ENCODE assay signal across 18 cellular contexts in the genomic region with DNA sequence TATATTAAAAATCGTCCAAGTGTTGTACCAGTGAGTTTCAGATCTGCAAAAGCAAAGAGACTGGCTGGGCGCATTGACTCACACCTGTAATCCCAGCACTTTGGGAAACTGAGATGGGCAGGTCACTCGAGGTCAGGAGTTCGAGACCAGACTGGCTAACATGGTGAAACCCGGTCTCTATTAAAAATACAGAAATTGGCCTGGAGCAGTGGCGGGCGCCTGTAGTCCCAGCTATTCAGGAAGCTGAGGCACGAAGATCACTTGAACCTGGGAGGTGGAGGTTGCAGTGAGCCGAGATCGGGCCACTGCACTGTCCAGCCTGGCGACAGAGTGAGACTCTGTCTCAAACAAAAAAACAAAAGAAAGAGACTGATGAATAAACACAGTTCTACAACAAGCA. TPM values are rescaled to one million over a fixed set of nuclear protein-coding genes. Genes with fewer than 3 reads are reported as not detected.
DNase-seq lines count a peak whose midpoint lies in the region; ATAC-seq, FAIRE-seq and TF ChIP-seq lines count a peak whose summit lies in the region.
"Had no signal": no experiment of that assay in that cellular context is flagged by ENCODE, and none has a peak within 500 bp of the region (broad histone marks: within the 10 kb centered on the region; RNA-seq: fewer than 3 reads in every experiment).

No MANE protein-coding gene starts in this region.

- H3K27ac Mint-ChIP-seq in GM23338 (no peak overlapping the region), nephron (peak overlapping the region; percentile 64 to 95 (median 88)), natural killer cell (no peak overlapping the region)
- H3K27ac Mint-ChIP-seq in dendritic cell treated with granulocyte-macrophage colony-stimulating factor and Interleukin-4, amounts not matched to agents 40 ng/mL and 50 ng/mL, for 4 days, result peak overlapping the region; percentile 4
- H3K27ac Mint-ChIP-seq in activated T-helper 2 cell treated with anti-CD3 and anti-CD28 coated beads, Interferon-gamma antibody, Interleukin-2, Interleukin-4, amounts not matched to agents 10 μg/mL and 5 μg/mL and 100 μg/mL, durations not matched to agents 14 hours and 24 hours and 36 hours, result no peak overlapping the region
- H3K27ac Mint-ChIP-seq: HFFc6 had no signal

- H3K4me3 Mint-ChIP-seq in GM23338, result no peak overlapping the region
- no peak overlapping the region for H3K4me3 Mint-ChIP-seq in dendritic cell treated with granulocyte-macrophage colony-stimulating factor and Interleukin-4, amounts not matched to agents 40 ng/mL and 50 ng/mL, for 4 days
- no peak overlapping the region for H3K4me3 Mint-ChIP-seq in nephron
- no peak overlapping the region for H3K4me3 Mint-ChIP-seq in natural killer cell
- H3K4me3 Mint-ChIP-seq in activated T-helper 2 cell treated with anti-CD3 and anti-CD28 coated beads, Interferon-gamma antibody, Interleukin-2, Interleukin-4, amounts not matched to agents 10 μg/mL and 5 μg/mL and 100 μg/mL, durations not matched to agents 14 hours and 24 hours and 36 hours (ENCODE audit: low read depth), result no peak overlapping the region
- H3K4me3 Mint-ChIP-seq: CD14-positive monocyte, HFFc6 had no signal

- CTCF ChIA-PET in A549 (lab: Yijun Ruan, JAX), result interaction anchor here (0.6 to 1.9 kb wide), 7 partner anchors 13 to 105 kb away, joined by 3 to 6 read pairs (median 4); a partner anchor contains a TSS

- TF ChIP-seq EP300 in A549 (IDR thresholded peaks at IDR 0.05), result no peak

- H3K9me3 ChIP-seq in A549, result no peaks in the 10 kb centered on the region
- H3K9me3 ChIP-seq: SJCRH30 had no signal

- no peaks in the 10 kb centered on the region for H3K27me3 ChIP-seq in GM23338 (ENCODE audit: insufficient read depth)
- H3K27me3 ChIP-seq: SJCRH30 had no signal

- H3K79me2 ChIP-seq in GM23338 (replicated peaks; ENCODE audit: insufficient read depth), result no peaks in the 10 kb centered on the region

- H3K27ac ChIP-seq in A549 (peak overlapping the region in 1 of 2 experiments; percentile 6; a peak in 2 of 6 replicates), GM23338 (ENCODE audit: low read depth) (no peak overlapping the region)
- H3K27ac ChIP-seq: SJCRH30 had no signal

- H4K20me1 ChIP-seq in GM23338 (replicated peaks; ENCODE audit: insufficient read depth), result no peaks in the 10 kb centered on the region

- WGBS in A549 (ENCODE audit: missing lambda C conversion rate), result 82% methylated on average over 11 of the region's 11 CpGs

- H3K9me3 Mint-ChIP-seq in GM23338 (no peaks in the 10 kb centered on the region; the same call in 2 of the 3 replicates), nephron (peaks cover 2% of the 10 kb centered on the region), natural killer cell (no peaks in the 10 kb centered on the region)
- H3K9me3 Mint-ChIP-seq in dendritic cell treated with granulocyte-macrophage colony-stimulating factor and Interleukin-4, amounts not matched to agents 40 ng/mL and 50 ng/mL, for 4 days, result no peaks in the 10 kb centered on the region
- no peaks in the 10 kb centered on the region for H3K9me3 Mint-ChIP-seq in activated T-helper 2 cell treated with anti-CD3 and anti-CD28 coated beads, Interferon-gamma antibody, Interleukin-2, Interleukin-4, amounts not matched to agents 10 μg/mL and 5 μg/mL and 100 μg/mL, durations not matched to agents 14 hours and 24 hours and 36 hours
- H3K9me3 Mint-ChIP-seq: HFFc6 had no signal

- no peaks in the 10 kb centered on the region for H3K36me3 ChIP-seq in GM23338 (ENCODE audit: insufficient read depth)
- H3K36me3 ChIP-seq: SJCRH30 had no signal

- H3K36me3 Mint-ChIP-seq in GM23338 (ENCODE audit: low read depth), result no peaks in the 10 kb centered on the region
- no peaks in the 10 kb centered on the region for H3K36me3 Mint-ChIP-seq in dendritic cell treated with granulocyte-macrophage colony-stimulating factor and Interleukin-4, amounts not matched to agents 40 ng/mL and 50 ng/mL, for 4 days (ENCODE audit: low read depth)
- H3K36me3 Mint-ChIP-seq in nephron (ENCODE audit: low read depth), result no peaks in the 10 kb centered on the region
- H3K36me3 Mint-ChIP-seq in natural killer cell, result no peaks in the 10 kb centered on the region
- no peaks in the 10 kb centered on the region for H3K36me3 Mint-ChIP-seq in activated T-helper 2 cell treated with anti-CD3 and anti-CD28 coated beads, Interferon-gamma antibody, Interleukin-2, Interleukin-4, amounts not matched to agents 10 μg/mL and 5 μg/mL and 100 μg/mL, durations not matched to agents 14 hours and 24 hours and 36 hours (ENCODE audit: low read depth)
- H3K36me3 Mint-ChIP-seq: CD14-positive monocyte had no signal

- TF ChIP-seq POLR2A in A549 (IDR thresholded peaks at IDR 0.05; ENCODE audit: low read length), result no peak

- peak overlapping the region; percentile 9 for H3K4me2 ChIP-seq in A549
- H3K4me2 ChIP-seq in GM23338, result no peak overlapping the region

- H3K4me1 Mint-ChIP-seq in GM23338, result peaks cover 15% of the 10 kb centered on the region
- H3K4me1 Mint-ChIP-seq in dendritic cell treated with granulocyte-macrophage colony-stimulating factor and Interleukin-4, amounts not matched to agents 40 ng/mL and 50 ng/mL, for 4 days (ENCODE audit: low read depth), result peaks cover 12% of the 10 kb centered on the region
- peaks cover 52% of the 10 kb centered on the region for H3K4me1 Mint-ChIP-seq in nephron
- H3K4me1 Mint-ChIP-seq in natural killer cell, result peaks cover 10 to 13% of the 10 kb centered on the region in 2 donors
- peaks cover 3% of the 10 kb centered on the region for H3K4me1 Mint-ChIP-seq in activated T-helper 2 cell treated with anti-CD3 and anti-CD28 coated beads, Interferon-gamma antibody, Interleukin-2, Interleukin-4, amounts not matched to agents 10 μg/mL and 5 μg/mL and 100 μg/mL, durations not matched to agents 14 hours and 24 hours and 36 hours (ENCODE audit: low read depth)

- intact Hi-C loops in dendritic cell treated with granulocyte-macrophage colony-stimulating factor and Interleukin-4, amounts not matched to agents 40 ng/mL and 50 ng/mL, for 4 days (cut with micrococcal nuclease), result no loop called here
- intact Hi-C loops in natural killer cell (cut with micrococcal nuclease), result no loop called here
- intact Hi-C loops in activated T-helper 2 cell treated with anti-CD3 and anti-CD28 coated beads, Interferon-gamma antibody, Interleukin-2, Interleukin-4, amounts not matched to agents 10 μg/mL and 5 μg/mL and 100 μg/mL, durations not matched to agents 14 hours and 24 hours and 36 hours (cut with micrococcal nuclease), result no loop called here

- DNase-seq in A549 (ENCODE audit: low read depth in 1 of 2, low spot score in 1 of 2) (no peak), GM23338 (ENCODE audit: low spot score) (no peak), natural killer cell (no peak), DMS153 (lab: John Stamatoyannopoulos, UW) (no peak), LoVo (ENCODE audit: low spot score) (no peak)
- no peak for DNase-seq in activated T-helper 2 cell treated with anti-CD3 and anti-CD28 coated beads, Interferon-gamma antibody, Interleukin-2, Interleukin-4, amounts not matched to agents 10 μg/mL and 5 μg/mL and 100 μg/mL, durations not matched to agents 14 hours and 24 hours and 36 hours (ENCODE audit: low spot score)
- DNase-seq: AML-193, HFFc6, NCI-H1105 treated with DMSO at 0.1 percent for 48 hours, NCI-H187, NCI-H446, SJCRH30 had no signal

- peak overlapping the region; percentile 63; the same call in 1 of the 2 replicates for H2AFZ ChIP-seq in GM23338

- H3F3A ChIP-seq in GM23338 (replicated peaks; ENCODE audit: low read depth), result no peaks in the 10 kb centered on the region

- H3K9me2 ChIP-seq in GM23338 (ENCODE audit: insufficient read depth), result no peaks in the 10 kb centered on the region

- FAIRE-seq in A549 (lab: Jason Lieb, UNC), result no peak
- FAIRE-seq: A204.1, H54, HepG2 had no signal

- TF ChIP-seq CTCF in A549 (IDR thresholded peaks at IDR 0.05), result no peak
- TF ChIP-seq CTCF in GM23338 (conservative IDR thresholded peaks at IDR 0.05; ENCODE audit: low read depth in 2 of 2), result no peak
- no peak for TF ChIP-seq CTCF in nephron (IDR thresholded peaks at IDR 0.05; ENCODE audit: unreplicated experiment in 3 of 3)
- TF ChIP-seq CTCF in natural killer cell (IDR thresholded peaks at IDR 0.05), result no peak

- POLR2A ChIA-PET in A549 (lab: Yijun Ruan, JAX), result interaction anchor here (1.4 kb wide), 1 partner anchor 161 kb away, joined by 3 read pairs; a partner anchor contains a TSS

- H3K4me3 ChIP-seq in A549 (no peak overlapping the region), GM23338 (no peak overlapping the region)
- H3K4me3 ChIP-seq: SJCRH30 had no signal

- H3K4me1 ChIP-seq in A549 (peaks cover 17% of the 10 kb centered on the region), GM23338 (ENCODE audit: insufficient read depth) (no peaks in the 10 kb centered on the region)

- H3K27me3 Mint-ChIP-seq in GM23338 (ENCODE audit: insufficient read depth, low read depth, poor library complexity), result peaks cover 3% of the 10 kb centered on the region
- H3K27me3 Mint-ChIP-seq in dendritic cell treated with granulocyte-macrophage colony-stimulating factor and Interleukin-4, amounts not matched to agents 40 ng/mL and 50 ng/mL, for 4 days, result peaks cover 11% of the 10 kb centered on the region
- peaks cover 4% of the 10 kb centered on the region for H3K27me3 Mint-ChIP-seq in nephron (ENCODE audit: low read depth)
- H3K27me3 Mint-ChIP-seq in natural killer cell (ENCODE audit: low read depth in 2 of 2), result no peaks in the 10 kb centered on the region
- H3K27me3 Mint-ChIP-seq in activated T-helper 2 cell treated with anti-CD3 and anti-CD28 coated beads, Interferon-gamma antibody, Interleukin-2, Interleukin-4, amounts not matched to agents 10 μg/mL and 5 μg/mL and 100 μg/mL, durations not matched to agents 14 hours and 24 hours and 36 hours (ENCODE audit: low read depth), result peaks cover 17% of the 10 kb centered on the region

- no peak for ATAC-seq in A549
- ATAC-seq in GM23338, result no peak
- no peak for ATAC-seq in natural killer cell

- TF ChIP-seq RAD21 in A549 (conservative IDR thresholded peaks at IDR 0.05 in 1 of 2, IDR thresholded peaks at IDR 0.05 in 1 of 2), result no peak

RNA-seq across cellular contexts. Expression of a gene that starts 18.3 kb away (rescaled TPM):
- 180 and 191 TPM in 2 replicates for polyA plus RNA-seq in A549 (2011; rRNA removed)
- polyA plus RNA-seq in A549 (2012; cell fraction: cytosol; rRNA removed), result 52.5 and 77.2 TPM in 2 replicates
- polyA plus RNA-seq in A549 (2012; cell fraction: nucleus; rRNA removed), result 58.3 and 75.3 TPM in 2 replicates
- 140 to 182 TPM (median 167 TPM) in 3 replicates for polyA plus RNA-seq in A549 (2017; fragmentation: RNase III; extraction: RNeasy Plus Mini Kit Qiagen cat#74134 plus additional on column Dnase treatment)
- polyA minus RNA-seq in A549 (2011; rRNA and poly(A)+ RNA removed), result 251 and 259 TPM in 2 replicates
- total RNA-seq in GM23338 (2014; rRNA removed; shearing (Covaris generic)), result 14.7 and 15.8 TPM in 2 replicates
- 6.3 and 7.0 TPM in 2 replicates for polyA plus RNA-seq in GM23338 (2016; fragmentation: Nextera tagmentation; extraction: Ambion mirVana)
- 100 to 1,000 TPM; 122 to 143 (median 128) TPM for total RNA-seq in natural killer cell
- 60.6 and 64.0 TPM in 2 replicates for total RNA-seq in activated T-helper 2 cell treated with anti-CD3 and anti-CD28 coated beads, Interferon-gamma antibody, Interleukin-2, Interleukin-4, amounts not matched to agents 10 μg/mL and 5 μg/mL and 100 μg/mL, durations not matched to agents 14 hours and 24 hours and 36 hours

RNA-seq across cellular contexts. Expression of a gene that starts 54.6 kb away (rescaled TPM):
- polyA plus RNA-seq in A549 (2011; rRNA removed), result 0.37 TPM in 1 of 2 replicates, not detected in the other
- polyA plus RNA-seq in A549 (2012; cell fraction: cytosol; rRNA removed), result 0.34 TPM in 1 of 2 replicates, not detected in the other
- polyA plus RNA-seq in A549 (2012; cell fraction: nucleus; rRNA removed), result not detected in 2 replicates
- polyA plus RNA-seq in A549 (2017; fragmentation: RNase III; extraction: RNeasy Plus Mini Kit Qiagen cat#74134 plus additional on column Dnase treatment), result not detected in 3 replicates
- polyA minus RNA-seq in A549 (2011; rRNA and poly(A)+ RNA removed), result not detected in 2 replicates
- total RNA-seq in GM23338 (2014; rRNA removed; shearing (Covaris generic)), result not detected in 2 replicates
- polyA plus RNA-seq in GM23338 (2016; fragmentation: Nextera tagmentation; extraction: Ambion mirVana), result not detected in 2 replicates
- not detected for total RNA-seq in natural killer cell
- total RNA-seq in activated T-helper 2 cell treated with anti-CD3 and anti-CD28 coated beads, Interferon-gamma antibody, Interleukin-2, Interleukin-4, amounts not matched to agents 10 μg/mL and 5 μg/mL and 100 μg/mL, durations not matched to agents 14 hours and 24 hours and 36 hours, result not detected in 2 replicates
- total RNA-seq: HFFc6, SJCRH30 had no signal
- polyA plus RNA-seq: CD14-positive monocyte had no signal

Comparison
In these comparisons a context has a peak if more than half of its experiments do, and no peak if none do; other contexts are left out.
1. H3K27ac Mint-ChIP-seq: peak in dendritic cell treated with granulocyte-macrophage colony-stimulating factor and Interleukin-4, amounts not matched to agents 40 ng/mL and 50 ng/mL, for 4 days (single experiment) and nephron (3 of 3); none in GM23338 (single experiment), natural killer cell (0 of 2) and activated T-helper 2 cell treated with anti-CD3 and anti-CD28 coated beads, Interferon-gamma antibody, Interleukin-2, Interleukin-4, amounts not matched to agents 10 μg/mL and 5 μg/mL and 100 μg/mL, durations not matched to agents 14 hours and 24 hours and 36 hours (single experiment).